Comparison of ENCODE assay signal across 2 cellular contexts in the genomic region with DNA sequence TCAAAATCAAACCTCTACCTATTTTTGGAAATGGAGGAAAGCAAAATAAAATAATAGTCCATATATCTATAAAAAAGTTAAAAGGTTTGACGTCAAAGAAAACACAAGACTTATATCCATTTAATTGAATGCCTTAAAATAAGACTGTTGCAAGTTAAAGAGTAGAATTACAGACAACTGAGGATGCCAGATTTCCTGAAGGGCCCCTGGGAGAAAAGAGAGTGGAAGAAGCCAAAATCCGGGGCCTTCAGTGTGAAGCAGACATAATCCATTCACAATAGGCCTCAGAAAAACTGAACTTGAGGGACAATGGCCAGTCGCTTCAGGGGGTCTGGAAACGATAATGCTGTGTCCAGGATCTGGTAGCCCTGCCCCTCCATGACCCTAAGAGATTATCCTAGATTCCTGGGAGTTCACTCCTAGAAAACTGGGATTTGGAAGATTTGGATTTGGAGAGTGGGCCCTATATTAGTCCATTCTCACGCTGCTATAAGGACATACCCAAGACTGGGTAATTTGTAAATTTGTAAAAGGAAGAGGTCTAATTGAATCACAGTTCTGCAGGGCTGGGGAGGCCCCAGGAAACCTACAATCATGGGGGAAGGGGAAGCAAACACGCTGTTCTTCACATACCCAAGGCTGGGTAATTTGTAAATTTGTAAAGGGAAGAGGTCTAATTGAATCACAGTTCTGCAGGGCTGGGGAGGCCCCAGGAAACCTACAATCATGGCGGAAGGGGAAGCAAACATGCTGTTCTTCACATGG.
TF ChIP-seq lines count a peak whose summit lies in the region.

No MANE protein-coding gene starts in this region.

TF ChIP-seq in IMR-90, 13 proteins besides CTCF, POLR2A, EP300 and RAD21:
- TF ChIP-seq MAZ (IDR thresholded peaks at IDR 0.05; ENCODE audit: borderline replicate concordance, low read depth, low read length) (no peak), NFE2L2 (IDR thresholded peaks at IDR 0.05; ENCODE audit: low read depth, low read length) (no peak)

TF ChIP-seq in H1, 55 proteins besides CTCF, POLR2A, EP300 and RAD21:
- no peak for TF ChIP-seq ZNF274 (IDR thresholded peaks at IDR 0.05; ENCODE audit: borderline replicate concordance, extremely low read depth, low read length)
- TF ChIP-seq TBP (IDR thresholded peaks at IDR 0.05; ENCODE audit: low read depth, low read length) = no peak
- TF ChIP-seq CTBP2 (IDR thresholded peaks at IDR 0.05; ENCODE audit: borderline replicate concordance, insufficient read depth, insufficient read length, low read length) = no peak
- no peak for TF ChIP-seq JUND (IDR thresholded peaks at IDR 0.05; ENCODE audit: low read length)
- TF ChIP-seq, protein P1, sequence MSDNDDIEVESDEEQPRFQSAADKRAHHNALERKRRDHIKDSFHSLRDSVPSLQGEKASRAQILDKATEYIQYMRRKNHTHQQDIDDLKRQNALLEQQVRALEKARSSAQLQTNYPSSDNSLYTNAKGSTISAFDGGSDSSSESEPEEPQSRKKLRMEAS (IDR thresholded peaks at IDR 0.05) = no peak
- TF ChIP-seq SP2 (IDR thresholded peaks at IDR 0.05; ENCODE audit: low read length) = no peak
- no peak for TF ChIP-seq PHF8 (conservative IDR thresholded peaks at IDR 0.05; ENCODE audit: low read depth, low read length)
- TF ChIP-seq CBX8 (IDR thresholded peaks at IDR 0.05; ENCODE audit: borderline replicate concordance, low read depth, low read length) = no peak
- no peak for TF ChIP-seq CREB1 (IDR thresholded peaks at IDR 0.05)
- no peak for TF ChIP-seq GTF2F1 (IDR thresholded peaks at IDR 0.05; ENCODE audit: borderline replicate concordance, low read depth, low read length)
